8 cellular contexts compared by ENCODE assay signal in the genomic region with DNA sequence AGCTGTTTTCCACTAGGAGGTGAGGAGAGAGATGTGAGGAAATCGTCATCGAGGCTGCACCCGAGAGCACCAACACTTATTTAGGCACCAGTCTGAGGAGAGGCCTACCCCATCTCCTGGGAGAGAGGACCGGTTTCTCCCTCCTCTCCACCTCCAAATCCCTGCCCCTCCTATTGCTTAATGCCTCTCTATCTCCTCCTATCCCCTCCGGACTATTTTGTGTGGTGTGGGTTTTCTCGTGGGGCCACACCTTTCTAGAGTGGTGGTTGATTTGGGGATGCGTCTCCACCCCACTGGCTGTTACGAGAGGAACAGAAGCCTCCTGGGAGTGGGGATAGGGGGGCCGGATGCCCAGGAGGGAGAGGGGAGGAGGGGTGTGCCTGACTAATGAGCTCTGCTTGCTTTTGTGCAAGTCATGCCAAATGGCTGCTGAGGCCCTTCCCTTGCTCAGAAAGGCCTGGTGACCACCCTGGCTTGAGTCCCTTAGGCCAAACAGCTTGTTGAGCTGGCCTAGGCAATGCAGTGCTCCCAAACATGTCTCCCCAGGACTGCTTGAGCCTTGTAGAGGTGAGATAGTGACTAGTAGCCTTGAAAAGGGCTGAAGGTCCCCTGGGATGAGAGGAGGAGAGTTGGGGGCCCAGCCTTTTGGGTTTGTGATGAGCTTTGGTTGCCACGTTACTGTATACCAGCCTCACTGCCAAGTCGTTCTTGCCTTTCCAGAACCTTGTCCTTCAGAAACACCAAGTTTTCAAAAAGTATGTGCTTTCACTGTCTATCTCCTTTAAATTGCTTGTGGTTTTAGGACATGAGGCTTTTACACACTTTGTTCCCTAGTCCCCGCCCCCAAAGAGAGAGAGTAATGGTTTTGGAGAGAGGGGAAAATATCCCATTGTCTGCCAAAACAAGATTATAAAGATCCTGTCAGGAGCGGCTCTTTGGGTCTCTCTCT. TPM values are rescaled to one million over a fixed set of nuclear protein-coding genes. Genes with fewer than 3 reads are reported as not detected.
DNase-seq lines count a peak whose midpoint lies in the region; ATAC-seq and TF ChIP-seq lines count a peak whose summit lies in the region.

No MANE protein-coding gene starts in this region.

- no peaks in the 10 kb centered on the region for H3K36me3 ChIP-seq in PC-9 (ENCODE audit: low read depth)
- no peaks in the 10 kb centered on the region for H3K36me3 ChIP-seq in tibial nerve

- no peaks in the 10 kb centered on the region for H4K20me1 ChIP-seq in PC-9 (ENCODE audit: insufficient read depth)

- no peaks in the 10 kb centered on the region for H3K9me2 ChIP-seq in PC-9 (ENCODE audit: insufficient read depth)

- intact Hi-C loops in PC-9 (cut with micrococcal nuclease; ENCODE audit: unreplicated experiment): loop anchor here (1.0 to 2.0 kb wide), 3 partner anchors 26 to 74 kb away; no protein-coding TSS in a partner anchor

- H3K4me3 ChIP-seq in PC-9 (peak overlapping the region; percentile 79), tibial nerve (peak overlapping the region; percentile 57 to 83 (median 71))

- peak overlapping the region; percentile 87 for H3K4me2 ChIP-seq in PC-9

- ATAC-seq in HG02588 (IDR thresholded peaks at IDR 0.05; ENCODE audit: unreplicated experiment): peak; percentile 30

- H3K27ac ChIP-seq in PC-9: peak overlapping the region; percentile 97
- peak overlapping the region; percentile 86 to 99 (median 94) for H3K27ac ChIP-seq in tibial nerve

- H3K9me3 ChIP-seq in PC-9 (ENCODE audit: insufficient read depth, low read depth) (no peaks in the 10 kb centered on the region), tibial nerve (no peaks in the 10 kb centered on the region)

- H3K4me1 Mint-ChIP-seq in nephron: peaks cover 39% of the 10 kb centered on the region

- H3K27ac Mint-ChIP-seq in nephron: peak overlapping the region; percentile 97 to 98 (median 98)

- TF ChIP-seq POLR2A in tibial nerve (IDR thresholded peaks at IDR 0.05): peak in 1 of 2 donors; percentile 22

- H3K4me1 ChIP-seq in PC-9 (replicated peaks; ENCODE audit: insufficient read depth): peaks cover 11% of the 10 kb centered on the region
- peaks cover 0 to 38% (median 13%) of the 10 kb centered on the region in 4 donors for H3K4me1 ChIP-seq in tibial nerve

- peak overlapping the region; percentile 48 for H2AFZ ChIP-seq in PC-9

- H3K27me3 ChIP-seq in PC-9 (ENCODE audit: insufficient read depth, low read depth) (no peaks in the 10 kb centered on the region), tibial nerve (peaks cover 0 to 13% of the 10 kb centered on the region in 2 donors)

- H3K9me3 Mint-ChIP-seq in nephron: peaks cover 6% of the 10 kb centered on the region

- 0 to 45% methylated on average over 10 to 13 of the region's 13 CpGs for WGBS in tibial nerve, 2 donors

- peaks cover 17% of the 10 kb centered on the region; the same call in 1 of the 2 replicates for H3F3A ChIP-seq in PC-9 (ENCODE audit: insufficient read depth, low read depth)

- H3K27me3 Mint-ChIP-seq in nephron (ENCODE audit: low read depth): no peaks in the 10 kb centered on the region

- CTCF ChIA-PET in PC-9 (lab: Charles Lee): interaction anchor here (0.6 kb wide), 1 partner anchor 10 kb away, joined by 3 read pairs; no protein-coding TSS in a partner anchor

- TF ChIP-seq CTCF in PC-9 (conservative IDR thresholded peaks at IDR 0.05) (no peak), nephron (IDR thresholded peaks at IDR 0.05; ENCODE audit: unreplicated experiment in 3 of 3) (no peak), tibial nerve (IDR thresholded peaks at IDR 0.05) (no peak)

- DNase-seq in ELF-1 (ENCODE audit: low read depth, low spot score) (peak; percentile 72), PC-9 (peak; percentile 63 to 68), activated T-helper 1 cell treated with Interleukin-2 at 50 U/mL for 16 hours (ENCODE audit: low read depth) (peak; percentile 39), fibroblast of peridontal ligament (ENCODE audit: extremely low read depth) (peak; percentile 73), tibial nerve (ENCODE audit: low spot score in 2 of 2) (peak; percentile 31 to 32), DMS114 treated with DMSO at 0.1 percent for 48 hours (lab: John Stamatoyannopoulos, UW; ENCODE audit: unreplicated experiment) (no peak)

- BruUV-seq in PC-9 (replicated peaks; lab: Mats Ljungman, UMichigan): no TSS peak

- POLR2A ChIA-PET in PC-9 (lab: Charles Lee; ENCODE audit: unreplicated experiment): interaction anchor here (0.6 to 0.7 kb wide), 3 partner anchors 25 to 43 kb away, joined by 3 read pairs; no protein-coding TSS in a partner anchor

- H3K36me3 Mint-ChIP-seq in nephron (ENCODE audit: low read depth): peaks cover 5% of the 10 kb centered on the region

- H3K4me3 Mint-ChIP-seq in nephron: peak overlapping the region; percentile 91 to 93 (median 91)

- TF ChIP-seq EP300 in tibial nerve (IDR thresholded peaks at IDR 0.05): peak in 1 of 2 donors; percentile 76

- peaks cover 55% of the 10 kb centered on the region for H3K79me2 ChIP-seq in PC-9 (ENCODE audit: low read depth)

RNA-seq across cellular contexts. Expression of gene MSN, which starts 1.2 kb away (rescaled TPM):
- total RNA-seq in PC-9 (2021): 177 and 235 TPM in 2 replicates
- 100 to 1,000 TPM; 215 to 284 (median 258) TPM for total RNA-seq in tibial nerve
